ENCODE assay signal across 36 cellular contexts in genomic region chr5:162911873-162912272, GRCh38.
"Had no signal": no experiment of that assay in that cellular context is flagged by ENCODE, and none has a peak within 500 bp of the region (broad histone marks: within the 10 kb centered on the region; RNA-seq: fewer than 3 reads in every experiment).

No MANE protein-coding gene starts in this region.

- H3K36me3 ChIP-seq: MG63, Peyer's patch had no signal

- H3K9me3 ChIP-seq: MG63, Peyer's patch had no signal

- H3K4me1 Mint-ChIP-seq: activated B cell treated with CpG ODN at 0.5 μM for 24 hours; activated CD8-positive, alpha-beta memory T cell treated with anti-CD3 and anti-CD28 coated beads, Interleukin-2, amount 10 ng/mL, durations not matched to agents 7 days and 5 days; activated naive CD4-positive, alpha-beta T cell treated with anti-CD3 and anti-CD28 coated beads, Interleukin-2, amount 10 ng/mL, durations not matched to agents 7 days and 5 days; activated naive CD8-positive, alpha-beta T cell treated with anti-CD3 and anti-CD28 coated beads, Interleukin-2, amount 50 U/mL, for 24 hours; brain had no signal

- H3K27ac ChIP-seq: Peyer's patch, RWPE1, VCaP had no signal

- H3K27ac Mint-ChIP-seq: activated B cell treated with CpG ODN at 0.5 μM for 24 hours; activated CD4-positive, alpha-beta memory T cell treated with anti-CD3 and anti-CD28 coated beads for 36 hours; activated CD8-positive, alpha-beta memory T cell treated with anti-CD3 and anti-CD28 coated beads, Interleukin-2, amount 10 ng/mL, durations not matched to agents 7 days and 5 days; activated naive CD4-positive, alpha-beta T cell treated with anti-CD3 and anti-CD28 coated beads, Interleukin-2, amount 10 ng/mL, durations not matched to agents 7 days and 5 days; activated naive CD8-positive, alpha-beta T cell; activated naive CD8-positive, alpha-beta T cell treated with anti-CD3 and anti-CD28 coated beads, Interleukin-2, amount 50 U/mL, for 24 hours; brain had no signal

- H3K4me3 ChIP-seq: MG63, Peyer's patch had no signal

- H3K36me3 Mint-ChIP-seq: activated CD4-positive, alpha-beta memory T cell treated with anti-CD3 and anti-CD28 coated beads for 36 hours; activated CD8-positive, alpha-beta memory T cell treated with anti-CD3 and anti-CD28 coated beads, Interleukin-2, amount 10 ng/mL, durations not matched to agents 7 days and 5 days; activated naive CD4-positive, alpha-beta T cell treated with anti-CD3 and anti-CD28 coated beads, Interleukin-2, amount 10 ng/mL, durations not matched to agents 7 days and 5 days; activated naive CD8-positive, alpha-beta T cell; brain had no signal

- H3K27me3 ChIP-seq: Peyer's patch had no signal

- DNase-seq: activated B cell treated with CpG ODN at 0.5 μM for 24 hours; activated CD4-positive, alpha-beta memory T cell treated with anti-CD3 and anti-CD28 coated beads for 36 hours; activated CD4-positive, alpha-beta T cell treated with anti-CD3 and anti-CD28 coated beads for 4 hours; activated CD4-positive, alpha-beta T cell treated with anti-CD3 and anti-CD28 coated beads, Interleukin-2, amount 50 U/mL, for 1 hour; activated CD4-positive, CD25-positive, alpha-beta regulatory T cell treated with anti-CD3 and anti-CD28 coated beads, Interleukin-2, amount 50 U/mL, for 72 hours; activated CD8-positive, alpha-beta memory T cell treated with anti-CD3 and anti-CD28 coated beads, Interleukin-2, amount 10 ng/mL, durations not matched to agents 7 days and 5 days; activated CD8-positive, alpha-beta memory T cell treated with anti-CD3 and anti-CD28 coated beads, Interleukin-2, amount 50 U/mL, for 48 hours; activated effector memory CD4-positive, alpha-beta T cell treated with Interleukin-2 at 50 U/mL for 16 hours; activated naive CD4-positive, alpha-beta T cell treated with anti-CD3 and anti-CD28 coated beads, Interleukin-2, amount 10 ng/mL, durations not matched to agents 7 days and 5 days; activated naive CD8-positive, alpha-beta T cell treated with anti-CD3 and anti-CD28 coated beads, Interleukin-2, amount 50 U/mL, for 24 hours; activated T-cell treated with anti-CD3 and anti-CD28 coated beads, Interleukin-2, amount 50 U/mL, for 48 hours; anterior cingulate cortex; central memory CD4-positive, alpha-beta T cell; Karpas-422; MG63; NCI-H1048; NCI-H1105 treated with DMSO at 0.1 percent for 48 hours; NCI-H1436; NCI-H1694; NCI-H1930; NCI-H2081 treated with DMSO at 0.1 percent for 48 hours; NCI-H345; NCI-H524; NCI-H69; NCI-H82; PC-3; Peyer's patch; Right ventricle myocardium superior; SW 1271; T-helper 1 cell; T-helper 2 cell; T-helper 9 cell had no signal

- H3K4me3 Mint-ChIP-seq: activated B cell treated with CpG ODN at 0.5 μM for 24 hours; activated CD4-positive, alpha-beta memory T cell treated with anti-CD3 and anti-CD28 coated beads for 36 hours; activated CD8-positive, alpha-beta memory T cell treated with anti-CD3 and anti-CD28 coated beads, Interleukin-2, amount 10 ng/mL, durations not matched to agents 7 days and 5 days; activated naive CD4-positive, alpha-beta T cell treated with anti-CD3 and anti-CD28 coated beads, Interleukin-2, amount 10 ng/mL, durations not matched to agents 7 days and 5 days; activated naive CD8-positive, alpha-beta T cell; activated naive CD8-positive, alpha-beta T cell treated with anti-CD3 and anti-CD28 coated beads, Interleukin-2, amount 50 U/mL, for 24 hours; brain had no signal

- ATAC-seq: activated CD8-positive, alpha-beta memory T cell treated with anti-CD3 and anti-CD28 coated beads, Interleukin-2, amount 10 ng/mL, durations not matched to agents 7 days and 5 days; activated naive CD8-positive, alpha-beta T cell treated with anti-CD3 and anti-CD28 coated beads, Interleukin-2, amount 50 U/mL, for 24 hours; PC-3 had no signal

- H3K4me1 ChIP-seq: Peyer's patch had no signal

- H3K9me3 Mint-ChIP-seq: brain had no signal

- H3K27me3 Mint-ChIP-seq: activated B cell treated with CpG ODN at 0.5 μM for 24 hours; activated CD4-positive, alpha-beta memory T cell treated with anti-CD3 and anti-CD28 coated beads for 36 hours; activated CD8-positive, alpha-beta memory T cell treated with anti-CD3 and anti-CD28 coated beads, Interleukin-2, amount 10 ng/mL, durations not matched to agents 7 days and 5 days; activated naive CD4-positive, alpha-beta T cell treated with anti-CD3 and anti-CD28 coated beads, Interleukin-2, amount 10 ng/mL, durations not matched to agents 7 days and 5 days; activated naive CD8-positive, alpha-beta T cell; activated naive CD8-positive, alpha-beta T cell treated with anti-CD3 and anti-CD28 coated beads, Interleukin-2, amount 50 U/mL, for 24 hours; brain had no signal
